ENCODE assay signal across 8 cellular contexts in genomic region chr2:238231251-238231793, GRCh38. TPM values are rescaled to one million over a fixed set of nuclear protein-coding genes. Genes with fewer than 3 reads are reported as not detected.
DNase-seq lines count a peak whose midpoint lies in the region; ATAC-seq and TF ChIP-seq lines count a peak whose summit lies in the region.

No MANE protein-coding gene starts in this region.

- no peak overlapping the region for H3K27ac ChIP-seq in MM.1S (ENCODE audit: low read length)

- H3K27me3 ChIP-seq in MM.1S (replicated peaks; ENCODE audit: insufficient read depth, low read length): peaks cover 8% of the 10 kb centered on the region

- H3K27ac Mint-ChIP-seq in neural crest cell (ENCODE audit: unreplicated experiment): no peak overlapping the region
- H3K27ac Mint-ChIP-seq in stimulated activated naive B cell treated with anti-CD40 and anti-IgM and Interleukin-4, amounts not matched to agents 10 μg/mL and 1 μg/mL and 100 μg/mL, for 72 hours: peak overlapping the region; percentile 92

- peaks cover 9% of the 10 kb centered on the region for H3K9me3 Mint-ChIP-seq in neural crest cell
- H3K9me3 Mint-ChIP-seq in stimulated activated naive B cell treated with anti-CD40 and anti-IgM and Interleukin-4, amounts not matched to agents 10 μg/mL and 1 μg/mL and 100 μg/mL, for 72 hours: peaks cover 0 to 3% of the 10 kb centered on the region in 2 donors

- ATAC-seq in stimulated activated naive B cell treated with anti-CD40 and anti-IgM and Interleukin-4, amounts not matched to agents 10 μg/mL and 1 μg/mL and 100 μg/mL, for 72 hours (replicated peaks): peak; percentile 87 to 90

- H3K36me3 ChIP-seq in MM.1S (replicated peaks; ENCODE audit: insufficient read depth, low read length): no peaks in the 10 kb centered on the region

- H3K9me3 ChIP-seq in MM.1S (replicated peaks; ENCODE audit: insufficient read depth, low read length): no peaks in the 10 kb centered on the region

- H2AFZ ChIP-seq in MM.1S (ENCODE audit: low read length): peak overlapping the region; percentile 63; the same call in 1 of the 2 replicates

- peaks cover 40% of the 10 kb centered on the region for H3K4me1 Mint-ChIP-seq in neural crest cell
- H3K4me1 Mint-ChIP-seq in stimulated activated naive B cell treated with anti-CD40 and anti-IgM and Interleukin-4, amounts not matched to agents 10 μg/mL and 1 μg/mL and 100 μg/mL, for 72 hours: peaks cover 20 to 29% of the 10 kb centered on the region in 2 donors

- peak overlapping the region; percentile 81 for H3K4me2 ChIP-seq in MM.1S (ENCODE audit: low read depth, low read length)

- H3K4me3 ChIP-seq in MM.1S (ENCODE audit: low read length): peak overlapping the region; percentile 60

- no peaks in the 10 kb centered on the region for H3K79me2 ChIP-seq in MM.1S (ENCODE audit: low read length)

- no peaks in the 10 kb centered on the region for H3K4me1 ChIP-seq in MM.1S (ENCODE audit: low read length)

- H3K9me2 ChIP-seq in MM.1S (replicated peaks; ENCODE audit: insufficient read depth, low read length): no peaks in the 10 kb centered on the region

- no peak for TF ChIP-seq CTCF in MM.1S (IDR thresholded peaks at IDR 0.05; ENCODE audit: low read length)
- no peak for TF ChIP-seq CTCF in neural crest cell (conservative IDR thresholded peaks at IDR 0.05)

- DNase-seq in MM.1S (peak; percentile 77), fibroblast of the conjunctiva (ENCODE audit: low read depth) (peak; percentile 27), neural crest cell (ENCODE audit: low read depth, low spot score) (peak; percentile 57), RPMI8226 (no peak), NCI-H1092 (lab: John Stamatoyannopoulos, UW) (no peak)
- DNase-seq in activated T-helper 1 cell treated with anti-CD3 and anti-CD28 coated beads, Interleukin-2, amount 50 U/mL, for 16 hours (ENCODE audit: low read depth in 1 of 2, low spot score in 1 of 2): peak; percentile 57 to 69
- DNase-seq in stimulated activated naive B cell treated with anti-CD40 and anti-IgM and Interleukin-4, amounts not matched to agents 10 μg/mL and 1 μg/mL and 100 μg/mL, for 72 hours: peak; percentile 71

- H3K27me3 Mint-ChIP-seq in neural crest cell (ENCODE audit: low read depth): peaks cover 9% of the 10 kb centered on the region
- peaks cover 15 to 26% of the 10 kb centered on the region in 2 donors for H3K27me3 Mint-ChIP-seq in stimulated activated naive B cell treated with anti-CD40 and anti-IgM and Interleukin-4, amounts not matched to agents 10 μg/mL and 1 μg/mL and 100 μg/mL, for 72 hours

- no peaks in the 10 kb centered on the region for H4K20me1 ChIP-seq in MM.1S (ENCODE audit: insufficient read depth, low read length)

- H3K36me3 Mint-ChIP-seq in neural crest cell (ENCODE audit: low read depth): peaks cover 8% of the 10 kb centered on the region
- peaks cover 22 to 31% of the 10 kb centered on the region in 2 donors for H3K36me3 Mint-ChIP-seq in stimulated activated naive B cell treated with anti-CD40 and anti-IgM and Interleukin-4, amounts not matched to agents 10 μg/mL and 1 μg/mL and 100 μg/mL, for 72 hours

- peak overlapping the region; percentile 82 for H3K4me3 Mint-ChIP-seq in neural crest cell
- H3K4me3 Mint-ChIP-seq in stimulated activated naive B cell treated with anti-CD40 and anti-IgM and Interleukin-4, amounts not matched to agents 10 μg/mL and 1 μg/mL and 100 μg/mL, for 72 hours: peak overlapping the region; percentile 83 to 90

- peak; percentile 34 for TF ChIP-seq POLR2A in GM19193 (IDR thresholded peaks at IDR 0.05; ENCODE audit: extremely low read depth, insufficient read depth, insufficient read length)

- H3K9ac ChIP-seq in MM.1S (ENCODE audit: low read length): no peak overlapping the region; the same call in 1 of the 2 replicates

- no peaks in the 10 kb centered on the region for H3F3A ChIP-seq in MM.1S (ENCODE audit: insufficient read depth, low read length)

RNA-seq across cellular contexts. Expression of gene HES6, which starts 8.5 kb away (rescaled TPM):
- total RNA-seq in neural crest cell: 143 and 152 TPM in 2 replicates

RNA-seq across cellular contexts. Expression of gene ILKAP, which starts 27.8 kb away (rescaled TPM):
- total RNA-seq in neural crest cell: 63.2 and 65.8 TPM in 2 replicates

RNA-seq across cellular contexts. Expression of gene PER2, which starts 57.1 kb away (rescaled TPM):
- 8.6 TPM in 2 replicates for total RNA-seq in neural crest cell

Comparison
In these comparisons a context has a peak if more than half of its experiments do, and no peak if none do; other contexts are left out.
1. DNase-seq: peak in MM.1S (single experiment), activated T-helper 1 cell treated with anti-CD3 and anti-CD28 coated beads, Interleukin-2, amount 50 U/mL, for 16 hours (2 of 2), fibroblast of the conjunctiva (single experiment), neural crest cell (single experiment) and stimulated activated naive B cell treated with anti-CD40 and anti-IgM and Interleukin-4, amounts not matched to agents 10 μg/mL and 1 μg/mL and 100 μg/mL, for 72 hours (single experiment); none in RPMI8226 (single experiment) and NCI-H1092 (single experiment).